Comparison of ENCODE assay signal across 8 cellular contexts in genomic region chr3:50674349-50675178, GRCh38. TPM values are rescaled to one million over a fixed set of nuclear protein-coding genes. Genes with fewer than 3 reads are reported as not detected.
A peak's percentile ranks its signal among the peaks of the same experiment; 100 is the strongest.
DNase-seq lines count a peak whose midpoint lies in the region; ATAC-seq and TF ChIP-seq lines count a peak whose summit lies in the region.

A gene with protein sequence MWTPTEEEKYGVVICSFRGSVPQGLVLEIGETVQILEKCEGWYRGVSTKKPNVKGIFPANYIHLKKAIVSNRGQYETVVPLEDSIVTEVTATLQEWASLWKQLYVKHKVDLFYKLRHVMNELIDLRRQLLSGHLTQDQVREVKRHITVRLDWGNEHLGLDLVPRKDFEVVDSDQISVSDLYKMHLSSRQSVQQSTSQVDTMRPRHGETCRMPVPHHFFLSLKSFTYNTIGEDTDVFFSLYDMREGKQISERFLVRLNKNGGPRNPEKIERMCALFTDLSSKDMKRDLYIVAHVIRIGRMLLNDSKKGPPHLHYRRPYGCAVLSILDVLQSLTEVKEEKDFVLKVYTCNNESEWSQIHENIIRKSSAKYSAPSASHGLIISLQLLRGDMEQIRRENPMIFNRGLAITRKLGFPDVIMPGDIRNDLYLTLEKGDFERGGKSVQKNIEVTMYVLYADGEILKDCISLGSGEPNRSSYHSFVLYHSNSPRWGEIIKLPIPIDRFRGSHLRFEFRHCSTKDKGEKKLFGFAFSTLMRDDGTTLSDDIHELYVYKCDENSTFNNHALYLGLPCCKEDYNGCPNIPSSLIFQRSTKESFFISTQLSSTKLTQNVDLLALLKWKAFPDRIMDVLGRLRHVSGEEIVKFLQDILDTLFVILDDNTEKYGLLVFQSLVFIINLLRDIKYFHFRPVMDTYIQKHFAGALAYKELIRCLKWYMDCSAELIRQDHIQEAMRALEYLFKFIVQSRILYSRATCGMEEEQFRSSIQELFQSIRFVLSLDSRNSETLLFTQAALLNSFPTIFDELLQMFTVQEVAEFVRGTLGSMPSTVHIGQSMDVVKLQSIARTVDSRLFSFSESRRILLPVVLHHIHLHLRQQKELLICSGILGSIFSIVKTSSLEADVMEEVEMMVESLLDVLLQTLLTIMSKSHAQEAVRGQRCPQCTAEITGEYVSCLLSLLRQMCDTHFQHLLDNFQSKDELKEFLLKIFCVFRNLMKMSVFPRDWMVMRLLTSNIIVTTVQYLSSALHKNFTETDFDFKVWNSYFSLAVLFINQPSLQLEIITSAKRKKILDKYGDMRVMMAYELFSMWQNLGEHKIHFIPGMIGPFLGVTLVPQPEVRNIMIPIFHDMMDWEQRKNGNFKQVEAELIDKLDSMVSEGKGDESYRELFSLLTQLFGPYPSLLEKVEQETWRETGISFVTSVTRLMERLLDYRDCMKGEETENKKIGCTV (N-terminal part only) (plus strand): TSS chr3:50674927. CDS start chr3:50675264, 337 bp downstream.

- intact Hi-C loops in activated T-helper 1 cell treated with anti-CD3 and anti-CD28 coated beads, Interleukin-12 subunit alpha, Interleukin-12 subunit beta, Interleukin-2, Interleukin-4 antibody, amounts not matched to agents 30 ng/mL and 10 ng/mL and 1 ng/mL, durations not matched to agents 14 hours and 24 hours and 36 hours (cut with micrococcal nuclease), result loop anchor here (2.0 to 10.0 kb wide), 4 partner anchors 58 to 710 kb away; partner anchors contain the start of genes MANF and MAPKAPK3

- H3K4me1 Mint-ChIP-seq in activated T-helper 1 cell treated with anti-CD3 and anti-CD28 coated beads, Interleukin-12 subunit alpha, Interleukin-12 subunit beta, Interleukin-2, Interleukin-4 antibody, amounts not matched to agents 30 ng/mL and 10 ng/mL and 1 ng/mL, durations not matched to agents 14 hours and 24 hours and 36 hours (ENCODE audit: low read depth), result peaks cover 17% of the 10 kb centered on the region
- H3K4me1 Mint-ChIP-seq in natural killer cell treated with Interleukin-12 subunit alpha and Interleukin-12 subunit beta and Interleukin-15 and Interleukin-18, amount 100 ng/mL, for 72 hours (ENCODE audit: low read depth in 2 of 2), result peaks cover 4 to 6% of the 10 kb centered on the region in 2 donors

- H3K27ac Mint-ChIP-seq in activated T-helper 1 cell treated with anti-CD3 and anti-CD28 coated beads, Interleukin-12 subunit alpha, Interleukin-12 subunit beta, Interleukin-2, Interleukin-4 antibody, amounts not matched to agents 30 ng/mL and 10 ng/mL and 1 ng/mL, durations not matched to agents 14 hours and 24 hours and 36 hours, result peak within 1 kb of the TSS; percentile 31
- H3K27ac Mint-ChIP-seq in natural killer cell treated with Interleukin-12 subunit alpha and Interleukin-12 subunit beta and Interleukin-15 and Interleukin-18, amount 100 ng/mL, for 72 hours, result peak within 1 kb of the TSS; percentile 15 to 49

- peak within 1 kb of the TSS; percentile 14; the same call in 1 of the 2 replicates for H3K4me3 ChIP-seq in AG09309 (ENCODE audit: control insufficient read depth, low read depth, low read length)
- peak within 1 kb of the TSS; percentile 62 to 71 for H3K4me3 ChIP-seq in stomach smooth muscle (ENCODE audit: low read length in 2 of 2)

- no peaks in the 10 kb centered on the region for H3K9me3 ChIP-seq in stomach smooth muscle (ENCODE audit: control insufficient read depth in 2 of 2, low read length in 2 of 2)

- H3K27me3 ChIP-seq in stomach smooth muscle (ENCODE audit: control insufficient read depth in 1 of 2, insufficient read depth in 2 of 2, low read length in 2 of 2), result peaks cover 0 to 4% of the 10 kb centered on the region in 2 donors

- peaks cover 5% of the 10 kb centered on the region for H3K36me3 Mint-ChIP-seq in activated T-helper 1 cell treated with anti-CD3 and anti-CD28 coated beads, Interleukin-12 subunit alpha, Interleukin-12 subunit beta, Interleukin-2, Interleukin-4 antibody, amounts not matched to agents 30 ng/mL and 10 ng/mL and 1 ng/mL, durations not matched to agents 14 hours and 24 hours and 36 hours (ENCODE audit: low read depth)
- no peaks in the 10 kb centered on the region for H3K36me3 Mint-ChIP-seq in natural killer cell treated with Interleukin-12 subunit alpha and Interleukin-12 subunit beta and Interleukin-15 and Interleukin-18, amount 100 ng/mL, for 72 hours

- H3K4me3 Mint-ChIP-seq in activated T-helper 1 cell treated with anti-CD3 and anti-CD28 coated beads, Interleukin-12 subunit alpha, Interleukin-12 subunit beta, Interleukin-2, Interleukin-4 antibody, amounts not matched to agents 30 ng/mL and 10 ng/mL and 1 ng/mL, durations not matched to agents 14 hours and 24 hours and 36 hours, result peak within 1 kb of the TSS; percentile 80
- peak within 1 kb of the TSS; percentile 89 for H3K4me3 Mint-ChIP-seq in natural killer cell treated with Interleukin-12 subunit alpha and Interleukin-12 subunit beta and Interleukin-15 and Interleukin-18, amount 100 ng/mL, for 72 hours

- peaks cover 63% of the 10 kb centered on the region for H3K27me3 Mint-ChIP-seq in activated T-helper 1 cell treated with anti-CD3 and anti-CD28 coated beads, Interleukin-12 subunit alpha, Interleukin-12 subunit beta, Interleukin-2, Interleukin-4 antibody, amounts not matched to agents 30 ng/mL and 10 ng/mL and 1 ng/mL, durations not matched to agents 14 hours and 24 hours and 36 hours (ENCODE audit: insufficient read depth)
- H3K27me3 Mint-ChIP-seq in natural killer cell treated with Interleukin-12 subunit alpha and Interleukin-12 subunit beta and Interleukin-15 and Interleukin-18, amount 100 ng/mL, for 72 hours, result peaks cover 25 to 34% of the 10 kb centered on the region in 2 donors

- TF ChIP-seq CTCF in AG09309 (IDR thresholded peaks at IDR 0.05; ENCODE audit: control insufficient read depth, insufficient read depth, low read depth, low read length, missing control alignments), result no peak

- no peaks in the 10 kb centered on the region for H3K36me3 ChIP-seq in stomach smooth muscle (ENCODE audit: control insufficient read depth in 2 of 2, insufficient read depth in 2 of 2, low read length in 2 of 2)

- H3K9me3 Mint-ChIP-seq in activated T-helper 1 cell treated with anti-CD3 and anti-CD28 coated beads, Interleukin-12 subunit alpha, Interleukin-12 subunit beta, Interleukin-2, Interleukin-4 antibody, amounts not matched to agents 30 ng/mL and 10 ng/mL and 1 ng/mL, durations not matched to agents 14 hours and 24 hours and 36 hours, result no peaks in the 10 kb centered on the region
- H3K9me3 Mint-ChIP-seq in natural killer cell treated with Interleukin-12 subunit alpha and Interleukin-12 subunit beta and Interleukin-15 and Interleukin-18, amount 100 ng/mL, for 72 hours, result no peaks in the 10 kb centered on the region

- ATAC-seq in GM19372 (IDR thresholded peaks at IDR 0.05; ENCODE audit: low read depth, unreplicated experiment), result peak; percentile 78
- ATAC-seq in natural killer cell treated with Interleukin-12 subunit alpha and Interleukin-12 subunit beta and Interleukin-15 and Interleukin-18, amount 100 ng/mL, for 72 hours, result peak; percentile 91 to 93

- H3K4me1 ChIP-seq in stomach smooth muscle (ENCODE audit: control insufficient read depth, insufficient read depth, low read length), result peaks cover 6% of the 10 kb centered on the region

- DNase-seq in AG09309 (ENCODE audit: low read depth), result no peak
- peak; percentile 22 for DNase-seq in NCI-H510A treated with DMSO at 0.1 percent for 48 hours (lab: John Stamatoyannopoulos, UW)
- DNase-seq in activated T-helper 1 cell treated with anti-CD3 and anti-CD28 coated beads, Interleukin-12 subunit alpha, Interleukin-12 subunit beta, Interleukin-2, Interleukin-4 antibody, amounts not matched to agents 30 ng/mL and 10 ng/mL and 1 ng/mL, durations not matched to agents 14 hours and 24 hours and 36 hours (ENCODE audit: low spot score), result peak; percentile 59
- peak; percentile 32 for DNase-seq in fibroblast of gingiva (ENCODE audit: low read depth)
- DNase-seq in natural killer cell treated with Interleukin-12 subunit alpha and Interleukin-12 subunit beta and Interleukin-15 and Interleukin-18, amount 100 ng/mL, for 72 hours (ENCODE audit: low spot score), result peak; percentile 75
- no peak for DNase-seq in NK-92 treated with Interleukin-12 subunit alpha and Interleukin-12 subunit beta, amount 100 ng/mL, for 24 hours (lab: John Stamatoyannopoulos, UW)

- H3K9ac ChIP-seq in stomach smooth muscle (ENCODE audit: low read length in 2 of 2), result peak within 1 kb of the TSS; percentile 55 to 56

- no peak within 1 kb of the TSS for H3K27ac ChIP-seq in stomach smooth muscle (ENCODE audit: low read length)

RNA-seq across cellular contexts. Expression of the gene that starts here (rescaled TPM):
- total RNA-seq in activated T-helper 1 cell treated with anti-CD3 and anti-CD28 coated beads, Interleukin-12 subunit alpha, Interleukin-12 subunit beta, Interleukin-2, Interleukin-4 antibody, amounts not matched to agents 30 ng/mL and 10 ng/mL and 1 ng/mL, durations not matched to agents 14 hours and 24 hours and 36 hours, result 1.5 and 1.6 TPM in 2 replicates
- 1 to 10 TPM; 1.3 to 4.5 TPM for total RNA-seq in natural killer cell treated with Interleukin-12 subunit alpha and Interleukin-12 subunit beta and Interleukin-15 and Interleukin-18, amount 100 ng/mL, for 72 hours

Comparison
In these comparisons a context has a peak if more than half of its experiments do, and no peak if none do; other contexts are left out.
1. DNase-seq: peak in NCI-H510A treated with DMSO at 0.1 percent for 48 hours (single experiment), activated T-helper 1 cell treated with anti-CD3 and anti-CD28 coated beads, Interleukin-12 subunit alpha, Interleukin-12 subunit beta, Interleukin-2, Interleukin-4 antibody, amounts not matched to agents 30 ng/mL and 10 ng/mL and 1 ng/mL, durations not matched to agents 14 hours and 24 hours and 36 hours (single experiment), fibroblast of gingiva (single experiment) and natural killer cell treated with Interleukin-12 subunit alpha and Interleukin-12 subunit beta and Interleukin-15 and Interleukin-18, amount 100 ng/mL, for 72 hours (single experiment); none in AG09309 (single experiment) and NK-92 treated with Interleukin-12 subunit alpha and Interleukin-12 subunit beta, amount 100 ng/mL, for 24 hours (single experiment).